33 cellular contexts compared by ENCODE assay signal in the genomic region with DNA sequence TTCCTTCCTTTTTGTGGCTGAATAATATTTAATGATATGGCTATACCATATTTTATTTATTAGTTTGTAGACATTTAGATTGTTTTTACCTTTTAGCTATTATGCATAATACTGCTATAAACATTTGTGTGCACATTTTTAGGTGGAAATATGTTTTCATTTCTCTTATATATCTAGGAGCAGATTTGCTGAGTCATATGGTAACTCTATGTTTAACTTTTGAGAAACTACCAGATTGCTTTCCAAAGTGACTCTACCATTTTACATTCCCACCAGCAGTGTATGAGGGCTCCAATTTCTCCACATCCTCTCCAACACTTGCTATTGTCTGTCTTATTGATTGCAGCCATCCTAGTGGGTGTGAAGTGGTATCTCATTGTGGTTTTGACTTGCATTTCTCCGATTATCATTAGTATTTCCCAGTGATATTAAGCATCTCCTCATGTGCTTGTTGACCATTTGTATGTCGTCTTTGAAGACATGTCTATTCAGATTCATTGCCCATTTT.
"Had no signal": no experiment of that assay in that cellular context is flagged by ENCODE, and none has a peak within 500 bp of the region (broad histone marks: within the 10 kb centered on the region; RNA-seq: fewer than 3 reads in every experiment).

No MANE protein-coding gene starts in this region.

- H3K27me3 Mint-ChIP-seq: activated CD4-positive, alpha-beta memory T cell treated with anti-CD3 and anti-CD28 coated beads, Interleukin-2, amount 10 ng/mL, durations not matched to agents 7 days and 5 days had no signal

- H3K4me3 Mint-ChIP-seq: activated CD4-positive, alpha-beta memory T cell treated with anti-CD3 and anti-CD28 coated beads, Interleukin-2, amount 10 ng/mL, durations not matched to agents 7 days and 5 days; activated CD8-positive, alpha-beta memory T cell treated with anti-CD3 and anti-CD28 coated beads, Interleukin-2, amount 10 ng/mL, durations not matched to agents 7 days and 5 days; activated naive CD8-positive, alpha-beta T cell treated with anti-CD3 and anti-CD28 coated beads for 36 hours had no signal

- H3K36me3 ChIP-seq: ascending aorta, cardiac muscle cell had no signal

- H3K36me3 Mint-ChIP-seq: activated CD8-positive, alpha-beta memory T cell treated with anti-CD3 and anti-CD28 coated beads, Interleukin-2, amount 10 ng/mL, durations not matched to agents 7 days and 5 days; activated naive CD8-positive, alpha-beta T cell treated with anti-CD3 and anti-CD28 coated beads for 36 hours had no signal

- H3K9me3 Mint-ChIP-seq: activated CD4-positive, alpha-beta memory T cell treated with anti-CD3 and anti-CD28 coated beads, Interleukin-2, amount 10 ng/mL, durations not matched to agents 7 days and 5 days; activated naive CD8-positive, alpha-beta T cell treated with anti-CD3 and anti-CD28 coated beads for 36 hours had no signal

- H3K4me1 Mint-ChIP-seq: activated CD4-positive, alpha-beta memory T cell treated with anti-CD3 and anti-CD28 coated beads, Interleukin-2, amount 10 ng/mL, durations not matched to agents 7 days and 5 days; activated CD8-positive, alpha-beta memory T cell treated with anti-CD3 and anti-CD28 coated beads, Interleukin-2, amount 10 ng/mL, durations not matched to agents 7 days and 5 days; activated naive CD8-positive, alpha-beta T cell treated with anti-CD3 and anti-CD28 coated beads for 36 hours had no signal

- H3K27ac ChIP-seq: ascending aorta, cardiac muscle cell, RWPE1, VCaP had no signal

- H3K27me3 ChIP-seq: ascending aorta, cardiac muscle cell had no signal

- ATAC-seq: activated CD8-positive, alpha-beta memory T cell treated with anti-CD3 and anti-CD28 coated beads, Interleukin-2, amount 10 ng/mL, durations not matched to agents 7 days and 5 days; PC-3; Right ventricle myocardium inferior had no signal

- H3K9me3 ChIP-seq: ascending aorta had no signal

- H3K4me3 ChIP-seq: ascending aorta, cardiac muscle cell had no signal

- H3K27ac Mint-ChIP-seq: activated CD4-positive, alpha-beta memory T cell treated with anti-CD3 and anti-CD28 coated beads, Interleukin-2, amount 10 ng/mL, durations not matched to agents 7 days and 5 days; activated CD8-positive, alpha-beta memory T cell treated with anti-CD3 and anti-CD28 coated beads, Interleukin-2, amount 10 ng/mL, durations not matched to agents 7 days and 5 days; activated naive CD8-positive, alpha-beta T cell treated with anti-CD3 and anti-CD28 coated beads for 36 hours had no signal

- DNase-seq: activated CD4-positive, alpha-beta memory T cell treated with anti-CD3 and anti-CD28 coated beads, Interleukin-2, amount 10 ng/mL, durations not matched to agents 7 days and 5 days; activated CD4-positive, alpha-beta T cell treated with anti-CD3 and anti-CD28 coated beads for 1 hour; activated CD4-positive, alpha-beta T cell treated with anti-CD3 and anti-CD28 coated beads for 48 hours; activated CD4-positive, CD25-positive, alpha-beta regulatory T cell; activated CD8-positive, alpha-beta memory T cell treated with anti-CD3 and anti-CD28 coated beads for 24 hours; activated CD8-positive, alpha-beta memory T cell treated with anti-CD3 and anti-CD28 coated beads, Interleukin-2, amount 10 ng/mL, durations not matched to agents 7 days and 5 days; activated CD8-positive, alpha-beta memory T cell treated with anti-CD3 and anti-CD28 coated beads, Interleukin-2, amount 50 U/mL, for 48 hours; activated effector memory CD4-positive, alpha-beta T cell treated with anti-CD3 and anti-CD28 coated beads, Interleukin-2, amount 50 U/mL, for 16 hours; activated naive CD4-positive, alpha-beta T cell; activated naive CD4-positive, alpha-beta T cell treated with anti-CD3 and anti-CD28 coated beads, Interleukin-2, amount 50 U/mL, for 16 hours; activated naive CD8-positive, alpha-beta T cell treated with anti-CD3 and anti-CD28 coated beads for 36 hours; activated T-cell treated with anti-CD3 and anti-CD28 coated beads, Interleukin-2, amount 50 U/mL, for 48 hours; amygdala; Kasumi-1; KG1; MM.1S; MV-4-11; NCI-H1092; NCI-H1436 treated with DMSO at 0.1 percent for 48 hours; NCI-H1694 treated with DMSO at 0.1 percent for 48 hours; NCI-H2029 treated with DMSO at 0.1 percent for 48 hours; NCI-H345; NCI-H524 treated with DMSO at 0.1 percent for 48 hours; PC-3; SIG-M5; SW 1271; T-helper 1 cell; T-helper 9 cell had no signal
